In the genomic region with DNA sequence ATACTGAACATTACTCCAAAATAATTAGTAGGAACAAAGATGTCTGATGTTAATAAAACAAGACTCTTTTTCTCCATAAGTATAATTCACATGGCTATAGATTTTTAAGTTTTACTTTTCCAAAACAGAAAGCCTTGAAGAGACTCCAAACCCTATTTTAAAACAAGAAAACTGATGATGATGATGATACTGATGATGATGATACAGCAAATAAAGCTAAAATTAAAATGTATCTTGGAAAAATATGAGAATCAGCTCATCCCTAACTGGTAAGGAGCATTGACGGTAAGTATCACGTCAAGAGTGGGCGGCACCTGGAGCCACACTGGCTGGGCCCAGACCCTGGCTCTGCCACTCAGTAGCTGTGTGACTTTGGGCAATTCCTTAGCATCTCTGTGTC, we compare ENCODE assay signal across 29 cellular contexts.
"Had no signal": no experiment of that assay in that cellular context is flagged by ENCODE, and none has a peak within 500 bp of the region (broad histone marks: within the 10 kb centered on the region; RNA-seq: fewer than 3 reads in every experiment).

No MANE protein-coding gene starts in this region.

- H3K27me3 ChIP-seq: stomach, suprapubic skin, thyroid gland, tibial artery, tibial nerve, transverse colon, upper lobe of left lung, upper lobe of right lung, uterus, vagina had no signal

- H3K4me1 Mint-ChIP-seq: stimulated activated effector memory CD8-positive, alpha-beta T cell treated with anti-CD3 and anti-CD28 coated beads, Interleukin-12 subunit alpha, Interleukin-12 subunit beta, amount 100 ng/mL, for 72 hours; stimulated activated memory B cell treated with anti-CD40 and anti-IgM and Interleukin-4, amounts not matched to agents 10 μg/mL and 1 μg/mL and 100 μg/mL, for 72 hours; stimulated activated naive B cell treated with anti-CD40 and anti-IgM and Interleukin-4, amounts not matched to agents 10 μg/mL and 1 μg/mL and 100 μg/mL, for 72 hours; stimulated activated naive CD8-positive, alpha-beta T cell treated with anti-CD3 and anti-CD28 coated beads, Interleukin-15, amount 100 ng/mL, for 72 hours had no signal

- H3K27ac ChIP-seq: stomach, suprapubic skin, thoracic aorta, thyroid gland, tibial artery, tibial nerve, transverse colon, upper lobe of left lung, upper lobe of right lung, uterus, vagina had no signal

- H3K36me3 ChIP-seq: thyroid gland, transverse colon, uterus, vagina had no signal

- H3K4me1 ChIP-seq: stomach, suprapubic skin, thyroid gland, tibial artery, tibial nerve, transverse colon, upper lobe of left lung, upper lobe of right lung, uterus, vagina had no signal

- FAIRE-seq: urothelium cell line had no signal

- H3K9me3 ChIP-seq: stomach, suprapubic skin, thoracic aorta, thyroid gland, tibial artery, tibial nerve, transverse colon, upper lobe of left lung, upper lobe of right lung, uterus, vagina had no signal

- H3K36me3 Mint-ChIP-seq: stimulated activated effector memory CD8-positive, alpha-beta T cell treated with anti-CD3 and anti-CD28 coated beads, Interleukin-12 subunit alpha, Interleukin-12 subunit beta, amount 100 ng/mL, for 72 hours; stimulated activated memory B cell treated with anti-CD40 and anti-IgM and Interleukin-4, amounts not matched to agents 10 μg/mL and 1 μg/mL and 100 μg/mL, for 72 hours; type B pancreatic cell had no signal

- H3K4me3 Mint-ChIP-seq: stimulated activated effector memory CD8-positive, alpha-beta T cell treated with anti-CD3 and anti-CD28 coated beads, Interleukin-12 subunit alpha, Interleukin-12 subunit beta, amount 100 ng/mL, for 72 hours; stimulated activated memory B cell treated with anti-CD40 and anti-IgM and Interleukin-4, amounts not matched to agents 10 μg/mL and 1 μg/mL and 100 μg/mL, for 72 hours; stimulated activated naive B cell treated with anti-CD40 and anti-IgM and Interleukin-4, amounts not matched to agents 10 μg/mL and 1 μg/mL and 100 μg/mL, for 72 hours; stimulated activated naive CD8-positive, alpha-beta T cell treated with anti-CD3 and anti-CD28 coated beads, Interleukin-15, amount 100 ng/mL, for 72 hours; stimulated activated naive CD8-positive, alpha-beta T cell treated with anti-CD3 and anti-CD28 coated beads, Interleukin-15, Interleukin-2, amounts not matched to agents 100 ng/mL and 50 ng/mL, for 24 hours; type B pancreatic cell had no signal

- H3K4me3 ChIP-seq: stomach, suprapubic skin, thoracic aorta, thyroid gland, tibial artery, tibial nerve, transverse colon, upper lobe of left lung, upper lobe of right lung, uterus, vagina had no signal

- H3K27ac Mint-ChIP-seq: stimulated activated effector memory CD8-positive, alpha-beta T cell treated with anti-CD3 and anti-CD28 coated beads, Interleukin-12 subunit alpha, Interleukin-12 subunit beta, amount 100 ng/mL, for 72 hours; stimulated activated memory B cell treated with anti-CD40 and anti-IgM and Interleukin-4, amounts not matched to agents 10 μg/mL and 1 μg/mL and 100 μg/mL, for 72 hours; stimulated activated naive B cell treated with anti-CD40 and anti-IgM and Interleukin-4, amounts not matched to agents 10 μg/mL and 1 μg/mL and 100 μg/mL, for 72 hours; stimulated activated naive CD8-positive, alpha-beta T cell treated with anti-CD3 and anti-CD28 coated beads, Interleukin-15, amount 100 ng/mL, for 72 hours; stimulated activated naive CD8-positive, alpha-beta T cell treated with anti-CD3 and anti-CD28 coated beads, Interleukin-15, Interleukin-2, amounts not matched to agents 100 ng/mL and 50 ng/mL, for 24 hours; type B pancreatic cell had no signal

- ATAC-seq: stimulated activated effector memory CD8-positive, alpha-beta T cell treated with anti-CD3 and anti-CD28 coated beads, Interleukin-12 subunit alpha, Interleukin-12 subunit beta, amount 100 ng/mL, for 72 hours; stimulated activated memory B cell treated with anti-CD40 and anti-IgM and Interleukin-4, amounts not matched to agents 10 μg/mL and 1 μg/mL and 100 μg/mL, for 72 hours; stimulated activated naive B cell treated with anti-CD40 and anti-IgM and Interleukin-4, amounts not matched to agents 10 μg/mL and 1 μg/mL and 100 μg/mL, for 72 hours; stimulated activated naive CD8-positive, alpha-beta T cell treated with anti-CD3 and anti-CD28 coated beads, Interleukin-15, amount 100 ng/mL, for 72 hours; stimulated activated naive CD8-positive, alpha-beta T cell treated with anti-CD3 and anti-CD28 coated beads, Interleukin-15, Interleukin-2, amounts not matched to agents 100 U/mL and 50 U/mL, for 24 hours; upper lobe of right lung had no signal

- H3K9me3 Mint-ChIP-seq: stimulated activated effector memory CD8-positive, alpha-beta T cell treated with anti-CD3 and anti-CD28 coated beads, Interleukin-12 subunit alpha, Interleukin-12 subunit beta, amount 100 ng/mL, for 72 hours; stimulated activated memory B cell treated with anti-CD40 and anti-IgM and Interleukin-4, amounts not matched to agents 10 μg/mL and 1 μg/mL and 100 μg/mL, for 72 hours; type B pancreatic cell had no signal

- DNase-seq: stimulated activated CD4-positive, alpha-beta T cell treated with anti-CD3 and anti-CD28 coated beads, Interleukin-2, amount 100 ng/mL, for 24 hours; stimulated activated CD4-positive, alpha-beta T cell treated with anti-CD3 and anti-CD28 coated beads, Interleukin-2, amount 100 ng/mL, for 48 hours; stimulated activated CD4-positive, alpha-beta T cell treated with anti-CD3 and anti-CD28 coated beads, Interleukin-4, amount 100 ng/mL, for 1 hour; stimulated activated CD4-positive, alpha-beta T cell treated with anti-CD3 and anti-CD28 coated beads, Interleukin-4, amount 100 ng/mL, for 24 hours; stimulated activated CD4-positive, alpha-beta T cell treated with anti-CD3 and anti-CD28 coated beads, Interleukin-4, amount 100 ng/mL, for 4 hours; stimulated activated CD8-positive, alpha-beta memory T cell treated with anti-CD3 and anti-CD28 coated beads, Interleukin-4, amount 100 ng/mL, for 48 hours; stimulated activated naive B cell treated with anti-CD40 and anti-IgM and Interleukin-4, amounts not matched to agents 10 μg/mL and 1 μg/mL and 100 μg/mL, for 72 hours; stimulated activated naive CD4-positive, alpha-beta T cell; stimulated activated naive CD4-positive, alpha-beta T cell treated with Interleukin-2 at 50 U/mL for 16 hours; stimulated activated naive CD8-positive, alpha-beta T cell treated with anti-CD3 and anti-CD28 coated beads, Interleukin-15, amount 100 ng/mL, for 72 hours; stimulated activated naive CD8-positive, alpha-beta T cell treated with anti-CD3 and anti-CD28 coated beads, Interleukin-15, Interleukin-2, amounts not matched to agents 100 U/mL and 50 U/mL, for 24 hours; stomach; substantia nigra; thyroid gland; tibial artery; transverse colon; trophoblast cell; upper lobe of left lung; upper lobe of right lung; uterus had no signal

- H3K27me3 Mint-ChIP-seq: stimulated activated memory B cell treated with anti-CD40 and anti-IgM and Interleukin-4, amounts not matched to agents 10 μg/mL and 1 μg/mL and 100 μg/mL, for 72 hours; stimulated activated naive B cell treated with anti-CD40 and anti-IgM and Interleukin-4, amounts not matched to agents 10 μg/mL and 1 μg/mL and 100 μg/mL, for 72 hours; stimulated activated naive CD8-positive, alpha-beta T cell treated with anti-CD3 and anti-CD28 coated beads, Interleukin-15, amount 100 ng/mL, for 72 hours; type B pancreatic cell had no signal
